In the genomic region with DNA sequence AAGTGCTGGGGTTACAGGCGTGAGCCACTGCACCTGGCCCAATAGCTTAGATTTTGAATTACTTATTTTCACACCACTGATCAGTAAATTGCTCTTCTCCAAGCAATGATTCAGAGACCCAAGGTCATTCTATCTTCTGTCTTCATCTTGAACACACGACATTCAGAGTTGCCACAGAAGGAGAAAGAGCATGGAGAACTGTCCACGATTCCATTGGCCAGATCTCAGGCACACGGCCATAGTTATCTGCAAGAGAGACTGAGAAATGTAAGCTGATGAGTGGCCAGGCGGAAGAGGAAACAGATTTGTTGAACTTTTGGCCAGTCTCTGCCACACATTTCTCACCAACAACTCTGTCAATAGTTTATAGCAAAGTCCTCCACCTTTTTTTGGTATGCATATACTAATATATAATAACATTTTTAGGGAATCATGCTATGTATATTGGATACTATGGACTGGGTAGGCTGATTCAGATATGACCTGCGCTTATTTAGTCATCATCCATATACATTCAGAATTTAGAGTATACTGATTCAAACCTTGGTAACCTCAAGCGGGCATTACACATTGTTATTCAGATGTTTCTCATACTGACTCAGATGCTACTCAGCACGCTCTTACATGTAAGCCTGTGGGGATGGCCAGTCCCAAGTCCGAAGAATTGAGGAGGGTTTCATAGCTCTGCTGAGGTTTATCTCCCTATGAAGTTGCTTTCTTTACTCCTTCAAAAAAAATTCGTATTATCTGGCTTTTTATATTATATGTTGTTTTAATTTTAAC, we compare ENCODE assay signal across 11 cellular contexts. TPM values are rescaled to one million over a fixed set of nuclear protein-coding genes. Genes with fewer than 3 reads are reported as not detected.
DNase-seq lines count a peak whose midpoint lies in the region; ATAC-seq and TF ChIP-seq lines count a peak whose summit lies in the region.
"Had no signal": no experiment of that assay in that cellular context is flagged by ENCODE, and none has a peak within 500 bp of the region (broad histone marks: within the 10 kb centered on the region; RNA-seq: fewer than 3 reads in every experiment).

No MANE protein-coding gene starts in this region.

- no peaks in the 10 kb centered on the region for H3K27me3 ChIP-seq in CD4-positive, CD25-positive, alpha-beta regulatory T cell (ENCODE audit: control insufficient read depth, insufficient read depth, low read length)
- H3K27me3 ChIP-seq in left lung, result no peaks in the 10 kb centered on the region

- H3K9me3 ChIP-seq in CD4-positive, CD25-positive, alpha-beta regulatory T cell (ENCODE audit: control insufficient read depth in 2 of 2, low read length in 2 of 2), result peaks cover 0 to 4% of the 10 kb centered on the region in 2 experiments
- H3K9me3 ChIP-seq in left lung, result no peaks in the 10 kb centered on the region

- peak overlapping the region in 1 of 4 donors; percentile 53 for H3K4me3 Mint-ChIP-seq in CD4-positive, CD25-positive, alpha-beta regulatory T cell
- H3K4me3 Mint-ChIP-seq: central memory CD8-positive, alpha-beta T cell had no signal

- TF ChIP-seq CTCF in left lung (IDR thresholded peaks at IDR 0.05), result no peak

- peaks cover 18% of the 10 kb centered on the region for H3K4me1 ChIP-seq in CD4-positive, CD25-positive, alpha-beta regulatory T cell (ENCODE audit: control insufficient read depth, insufficient read depth, low read length, poor library complexity, severe bottlenecking)
- no peaks in the 10 kb centered on the region for H3K4me1 ChIP-seq in left lung

- peak overlapping the region in 1 of 3 donors; percentile 26 for H3K27ac Mint-ChIP-seq in CD4-positive, CD25-positive, alpha-beta regulatory T cell

- H3K36me3 Mint-ChIP-seq in CD4-positive, CD25-positive, alpha-beta regulatory T cell, result no peaks in the 10 kb centered on the region

- H3K36me3 ChIP-seq in CD4-positive, CD25-positive, alpha-beta regulatory T cell (ENCODE audit: control insufficient read depth, insufficient read depth, low read length), result no peaks in the 10 kb centered on the region
- no peaks in the 10 kb centered on the region for H3K36me3 ChIP-seq in left lung

- no peak for DNase-seq in CD4-positive, CD25-positive, alpha-beta regulatory T cell
- peak; percentile 93 for DNase-seq in HPDE6-E6E7 (ENCODE audit: extremely low spot score)
- peak; percentile 77 for DNase-seq in astrocyte of the hippocampus (ENCODE audit: low read depth, low spot score)
- DNase-seq in left lung, result no peak
- DNase-seq in NCI-H82 treated with DMSO at 0.1 percent for 48 hours (lab: John Stamatoyannopoulos, UW; ENCODE audit: unreplicated experiment), result no peak
- no peak for DNase-seq in stimulated activated CD4-positive, alpha-beta T cell treated with anti-CD3 and anti-CD28 coated beads, Interleukin-4, amount 100 ng/mL, for 4 hours
- DNase-seq: GDM1, nucleus accumbens had no signal

- H3K27me3 Mint-ChIP-seq in CD4-positive, CD25-positive, alpha-beta regulatory T cell, result peaks cover 9% of the 10 kb centered on the region
- H3K27me3 Mint-ChIP-seq: central memory CD8-positive, alpha-beta T cell had no signal

- intact Hi-C loops in left lung (cut with DNase I), result no loop called here

- no peak for ATAC-seq in CD4-positive, CD25-positive, alpha-beta regulatory T cell (ENCODE audit: low read depth in 2 of 2)
- ATAC-seq in left lung (peak; percentile 21), GM19324 (IDR thresholded peaks at IDR 0.05; ENCODE audit: low FRiP score, unreplicated experiment) (no peak), GM18909 (IDR thresholded peaks at IDR 0.05; ENCODE audit: poor library complexity, unreplicated experiment) (no peak)

- H3K27ac ChIP-seq in CD4-positive, CD25-positive, alpha-beta regulatory T cell (ENCODE audit: insufficient read depth, low read length, poor library complexity, severe bottlenecking), result peak overlapping the region; percentile 49
- H3K27ac ChIP-seq in left lung, result no peak overlapping the region

- no peak overlapping the region for H3K4me3 ChIP-seq in CD4-positive, CD25-positive, alpha-beta regulatory T cell (ENCODE audit: low read depth, low read length)
- no peak overlapping the region for H3K4me3 ChIP-seq in left lung

- peaks cover 11 to 25% (median 20%) of the 10 kb centered on the region in 4 donors for H3K4me1 Mint-ChIP-seq in CD4-positive, CD25-positive, alpha-beta regulatory T cell

- peaks cover 0 to 10% (median 0%) of the 10 kb centered on the region in 7 donors for H3K9me3 Mint-ChIP-seq in CD4-positive, CD25-positive, alpha-beta regulatory T cell
- H3K9me3 Mint-ChIP-seq: central memory CD8-positive, alpha-beta T cell had no signal

RNA-seq across cellular contexts. Expression of a gene that starts 25.5 kb away (rescaled TPM):
- total RNA-seq in CD4-positive, CD25-positive, alpha-beta regulatory T cell, result 322 TPM
- 100 to 1,000 TPM; 608 to 806 (median 709) TPM for polyA plus RNA-seq in CD4-positive, CD25-positive, alpha-beta regulatory T cell
- 100 to 1,000 TPM; 366 to 501 TPM for total RNA-seq in left lung

Comparison
In these comparisons a context has a peak if more than half of its experiments do, and no peak if none do; other contexts are left out.
1. DNase-seq: peak in HPDE6-E6E7 (single experiment) and astrocyte of the hippocampus (single experiment); none in CD4-positive, CD25-positive, alpha-beta regulatory T cell (0 of 3), left lung (0 of 2), NCI-H82 treated with DMSO at 0.1 percent for 48 hours (single experiment) and stimulated activated CD4-positive, alpha-beta T cell treated with anti-CD3 and anti-CD28 coated beads, Interleukin-4, amount 100 ng/mL, for 4 hours (0 of 2).